Comparison of ENCODE assay signal across 26 cellular contexts in genomic region chr13:102917019-102917418, GRCh38.
DNase-seq lines count a peak whose midpoint lies in the region; ATAC-seq, FAIRE-seq and TF ChIP-seq lines count a peak whose summit lies in the region.
"Had no signal": no experiment of that assay in that cellular context is flagged by ENCODE, and none has a peak within 500 bp of the region (broad histone marks: within the 10 kb centered on the region; RNA-seq: fewer than 3 reads in every experiment).

No MANE protein-coding gene starts in this region.

- H3K4me2 ChIP-seq in mammary epithelial cell (ENCODE audit: insufficient read depth, low read depth, low read length), result no peak overlapping the region
- no peak overlapping the region for H3K4me2 ChIP-seq in GM12878 (ENCODE audit: control insufficient read depth, insufficient read depth)
- H3K4me2 ChIP-seq: BLaER1 treated with 17β-estradiol and CSF1 and Interleukin-3, amounts not matched to agents 10 nM and 100 nM had no signal

- CTCF ChIA-PET in mammary epithelial cell (lab: Charles Lee; ENCODE audit: low non-redundant PET), result no interaction called here
- CTCF ChIA-PET in MCF 10A (lab: Yijun Ruan, JAX), result interaction anchor here (0.5 to 2.8 kb wide), 16 partner anchors 10 to 1171 kb away, joined by 3 to 21 read pairs (median 3); no protein-coding TSS in a partner anchor
- CTCF ChIA-PET in GM12878 (lab: Yijun Ruan, JAX), result interaction anchor here (0.9 to 4.7 kb wide), 7 partner anchors 12 to 1126 kb away, joined by 3 to 35 read pairs (median 6); no protein-coding TSS in a partner anchor
- CTCF ChIA-PET in activated CD4-positive, alpha-beta memory T cell treated with anti-CD3 and anti-CD28 coated beads, Interleukin-2, amount 10 ng/mL, durations not matched to agents 7 days and 5 days (lab: Charles Lee), result no interaction called here

- peaks cover 30% of the 10 kb centered on the region for H3K4me1 Mint-ChIP-seq in MCF 10A (ENCODE audit: insufficient read depth, unreplicated experiment)
- no peaks in the 10 kb centered on the region for H3K4me1 Mint-ChIP-seq in activated CD4-positive, alpha-beta memory T cell treated with anti-CD3 and anti-CD28 coated beads, Interleukin-2, amount 10 ng/mL, durations not matched to agents 7 days and 5 days
- H3K4me1 Mint-ChIP-seq: CD14-positive monocyte; CD8-positive, alpha-beta memory T cell had no signal

- H3K79me2 ChIP-seq in mammary epithelial cell (ENCODE audit: insufficient read depth, low read length) (no peaks in the 10 kb centered on the region), GM12878 (ENCODE audit: control insufficient read depth, insufficient read depth, low read length) (no peaks in the 10 kb centered on the region)

- SMC1A ChIA-PET in GM12878 (lab: Charles Lee; ENCODE audit: uncharacterized antibody, unreplicated experiment), result interaction anchor here (0.6 to 6.0 kb wide), 10 partner anchors 10 to 1856 kb away, joined by 3 to 39 read pairs (median 4); no protein-coding TSS in a partner anchor

- no TSS peak for BruUV-seq in mammary epithelial cell (replicated peaks; lab: Mats Ljungman, UMichigan)
- BruUV-seq in MCF 10A (replicated peaks; lab: Mats Ljungman, UMichigan), result no TSS peak
- BruUV-seq in GM12878 (replicated peaks; lab: Mats Ljungman, UMichigan), result no TSS peak

- FAIRE-seq in GM18507 (lab: Jason Lieb, UNC), result peak; percentile 64
- no peak for FAIRE-seq in GM12878 (lab: Jason Lieb, UNC)
- FAIRE-seq: A204.1, D721Med, GM12892, GM19239, H54 had no signal

- H3K9ac ChIP-seq in mammary epithelial cell (ENCODE audit: insufficient read depth, low read length) (no peak overlapping the region), GM12878 (ENCODE audit: control insufficient read depth, insufficient read depth, low read length) (no peak overlapping the region)
- H3K9ac ChIP-seq: BLaER1 treated with 17β-estradiol and CSF1 and Interleukin-3, amounts not matched to agents 10 nM and 100 nM had no signal

- peak; percentile 7; the same call in 2 of the 3 replicates for ATAC-seq in RWPE2 (ENCODE audit: low read depth)
- no peak for ATAC-seq in GM12878

- no peak for TF ChIP-seq POLR2A in GM12878 (IDR thresholded peaks at IDR 0.05; ENCODE audit: low read depth, low read length)

- RAD21 ChIA-PET in GM12878 (lab: Charles Lee; ENCODE audit: unreplicated experiment), result interaction anchor here (1.0 to 3.9 kb wide), 7 partner anchors 10 to 234 kb away, joined by 3 to 51 read pairs (median 5); no protein-coding TSS in a partner anchor

- H3K4me3 Mint-ChIP-seq in MCF 10A (ENCODE audit: unreplicated experiment), result no peak overlapping the region
- H3K4me3 Mint-ChIP-seq in activated CD4-positive, alpha-beta memory T cell treated with anti-CD3 and anti-CD28 coated beads, Interleukin-2, amount 10 ng/mL, durations not matched to agents 7 days and 5 days, result no peak overlapping the region
- H3K4me3 Mint-ChIP-seq: CD14-positive monocyte; CD4-positive, alpha-beta T cell; CD8-positive, alpha-beta memory T cell had no signal

- H3K36me3 ChIP-seq in mammary epithelial cell (ENCODE audit: insufficient read depth, low read length), result no peaks in the 10 kb centered on the region
- H3K36me3 ChIP-seq in RWPE2 (ENCODE audit: low read depth), result no peaks in the 10 kb centered on the region
- H3K36me3 ChIP-seq in GM12878 (ENCODE audit: control insufficient read depth in 2 of 2, insufficient read depth in 2 of 2, low read length in 1 of 2), result no peaks in the 10 kb centered on the region
- H3K36me3 ChIP-seq: BE2C; BLaER1 treated with 17β-estradiol and CSF1 and Interleukin-3, amounts not matched to agents 10 nM and 100 nM; HAP-1 had no signal

- peak overlapping the region; percentile 42 for H2AFZ ChIP-seq in mammary epithelial cell (ENCODE audit: low read depth, low read length)
- H2AFZ ChIP-seq in GM12878 (ENCODE audit: control insufficient read depth, low read depth, low read length), result no peak overlapping the region

- H3K9me3 ChIP-seq in mammary epithelial cell (replicated peaks; ENCODE audit: insufficient read depth, low read length) (no peaks in the 10 kb centered on the region), RWPE2 (ENCODE audit: severe bottlenecking) (peaks cover 4% of the 10 kb centered on the region), GM12878 (replicated peaks; ENCODE audit: control insufficient read depth, insufficient read depth, low read length) (no peaks in the 10 kb centered on the region; the same call in 1 of the 3 replicates)
- H3K9me3 ChIP-seq: BE2C, HAP-1 had no signal

- H3K4me1 ChIP-seq in mammary epithelial cell (ENCODE audit: insufficient read depth, low read length) (peaks cover 41% of the 10 kb centered on the region), RWPE2 (ENCODE audit: insufficient read depth, poor library complexity, severe bottlenecking) (peaks cover 47% of the 10 kb centered on the region), GM12878 (ENCODE audit: control insufficient read depth, insufficient read depth, low read length) (no peaks in the 10 kb centered on the region)
- H3K4me1 ChIP-seq: BE2C; BLaER1 treated with 17β-estradiol and CSF1 and Interleukin-3, amounts not matched to agents 10 nM and 100 nM had no signal

- intact Hi-C loops in mammary epithelial cell (cut with micrococcal nuclease), result loop anchor here (5.0 kb wide), 1 partner anchor 410 kb away; no protein-coding TSS in a partner anchor
- intact Hi-C loops in MCF 10A (cut with micrococcal nuclease), result loop anchor here (10.0 kb wide), 1 partner anchor 968 kb away; no protein-coding TSS in a partner anchor
- intact Hi-C loops in GM12878 (cut with micrococcal nuclease; ENCODE audit: unreplicated experiment), result loop anchor here (2.0 to 10.0 kb wide), 6 partner anchors 54 to 1128 kb away; no protein-coding TSS in a partner anchor

- no peak overlapping the region for H3K27ac ChIP-seq in mammary epithelial cell (ENCODE audit: insufficient read depth, low read depth, low read length)
- peak overlapping the region; percentile 99 for H3K27ac ChIP-seq in RWPE2 (ENCODE audit: poor library complexity, severe bottlenecking)
- H3K27ac ChIP-seq in GM12878 (ENCODE audit: control insufficient read depth, insufficient read depth), result no peak overlapping the region
- H3K27ac ChIP-seq: 22Rv1; BLaER1 treated with 17β-estradiol and CSF1 and Interleukin-3, amounts not matched to agents 10 nM and 100 nM had no signal

- DNase-seq in mammary epithelial cell, result no peak
- no peak for DNase-seq in MCF 10A (ENCODE audit: unreplicated experiment)
- DNase-seq in GM18507 (ENCODE audit: extremely low spot score, insufficient read length, low read depth), result no peak
- DNase-seq in RWPE2 (ENCODE audit: low spot score), result no peak
- no peak for DNase-seq in GM12878 (ENCODE audit: low read depth, low spot score)
- no peak for DNase-seq in activated CD4-positive, alpha-beta memory T cell treated with anti-CD3 and anti-CD28 coated beads, Interleukin-2, amount 10 ng/mL, durations not matched to agents 7 days and 5 days
- no peak for DNase-seq in cortex of kidney (lab: John Stamatoyannopoulos, UW)
- no peak for DNase-seq in glomerular visceral epithelial cell (ENCODE audit: extremely low spot score)
- DNase-seq: ACHN; AML-193; BE2C; CD4-positive, alpha-beta T cell; CD8-positive, alpha-beta memory T cell; DMS 273 treated with DMSO at 0.1 percent for 48 hours; DMS79; GF-D8; GOT3 had no signal

- H3K27me3 ChIP-seq in mammary epithelial cell (ENCODE audit: insufficient read depth, low read length), result no peaks in the 10 kb centered on the region
- no peaks in the 10 kb centered on the region for H3K27me3 ChIP-seq in RWPE2 (ENCODE audit: insufficient read depth, poor library complexity, severe bottlenecking)
- H3K27me3 ChIP-seq in GM12878 (replicated peaks in 1 of 2; ENCODE audit: control insufficient read depth in 2 of 2, insufficient read depth in 2 of 2, low read length in 1 of 2), result no peaks in the 10 kb centered on the region
- H3K27me3 ChIP-seq: BLaER1 treated with 17β-estradiol and CSF1 and Interleukin-3, amounts not matched to agents 10 nM and 100 nM had no signal

- POLR2A ChIA-PET in MCF 10A (lab: Yijun Ruan, JAX), result no interaction called here
- POLR2A ChIA-PET in GM12878 (lab: Charles Lee), result no interaction called here
- POLR2A ChIA-PET in activated CD4-positive, alpha-beta memory T cell treated with anti-CD3 and anti-CD28 coated beads, Interleukin-2, amount 10 ng/mL, durations not matched to agents 7 days and 5 days (lab: Charles Lee), result no interaction called here

- H3K36me3 Mint-ChIP-seq in MCF 10A (ENCODE audit: insufficient read depth, unreplicated experiment), result peaks cover 7% of the 10 kb centered on the region
- H3K36me3 Mint-ChIP-seq in activated CD4-positive, alpha-beta memory T cell treated with anti-CD3 and anti-CD28 coated beads, Interleukin-2, amount 10 ng/mL, durations not matched to agents 7 days and 5 days (ENCODE audit: low read depth), result no peaks in the 10 kb centered on the region
- H3K36me3 Mint-ChIP-seq: CD14-positive monocyte; CD8-positive, alpha-beta memory T cell had no signal

- no peaks in the 10 kb centered on the region for H3K9me3 Mint-ChIP-seq in MCF 10A (ENCODE audit: unreplicated experiment)
- H3K9me3 Mint-ChIP-seq in activated CD4-positive, alpha-beta memory T cell treated with anti-CD3 and anti-CD28 coated beads, Interleukin-2, amount 10 ng/mL, durations not matched to agents 7 days and 5 days, result no peaks in the 10 kb centered on the region
- H3K9me3 Mint-ChIP-seq: CD4-positive, alpha-beta T cell had no signal

- TF ChIP-seq CTCF in mammary epithelial cell (conservative IDR thresholded peaks at IDR 0.05 in 1 of 2, IDR thresholded peaks at IDR 0.05 in 1 of 2; ENCODE audit: extremely low read depth in 1 of 2, insufficient read depth in 1 of 2, low read depth in 1 of 2, low read length in 2 of 2), result no peak
- TF ChIP-seq CTCF in MCF 10A (IDR thresholded peaks at IDR 0.05; ENCODE audit: unreplicated experiment), result no peak
- no peak for TF ChIP-seq CTCF in RWPE2 (IDR thresholded peaks at IDR 0.05; ENCODE audit: poor library complexity, severe bottlenecking)
- no peak for TF ChIP-seq CTCF in GM12878 (IDR thresholded peaks at IDR 0.05 in 2 of 3, conservative IDR thresholded peaks at IDR 0.05 in 1 of 3; ENCODE audit: control insufficient read depth in 2 of 3, extremely low read depth in 1 of 3, insufficient read depth in 1 of 3, low read depth in 3 of 3, low read length in 3 of 3)

- H3K27ac Mint-ChIP-seq in MCF 10A (ENCODE audit: low read depth, unreplicated experiment), result no peak overlapping the region
- no peak overlapping the region for H3K27ac Mint-ChIP-seq in activated CD4-positive, alpha-beta memory T cell treated with anti-CD3 and anti-CD28 coated beads, Interleukin-2, amount 10 ng/mL, durations not matched to agents 7 days and 5 days
- H3K27ac Mint-ChIP-seq: CD14-positive monocyte; CD4-positive, alpha-beta T cell; CD8-positive, alpha-beta memory T cell had no signal

- H4K20me1 ChIP-seq in mammary epithelial cell (ENCODE audit: insufficient read depth, low read length) (no peaks in the 10 kb centered on the region), GM12878 (ENCODE audit: control insufficient read depth, insufficient read depth) (no peaks in the 10 kb centered on the region)
- H4K20me1 ChIP-seq: BLaER1 treated with 17β-estradiol and CSF1 and Interleukin-3, amounts not matched to agents 10 nM and 100 nM had no signal

- dilution Hi-C loops in mammary epithelial cell (cut with HindIII; ENCODE audit: low sequenced_read_pairs), result no loop called here

- TF ChIP-seq EP300 in GM12878 (IDR thresholded peaks at IDR 0.05; ENCODE audit: borderline replicate concordance in 1 of 2, control insufficient read depth in 1 of 2, low read depth in 2 of 2, low read length in 2 of 2), result no peak

- no peak overlapping the region for H3K4me3 ChIP-seq in mammary epithelial cell (replicated peaks in 1 of 3; ENCODE audit: insufficient read depth in 1 of 3, low read depth in 2 of 3, low read length in 3 of 3)
- H3K4me3 ChIP-seq in RWPE2 (ENCODE audit: severe bottlenecking), result no peak overlapping the region
- H3K4me3 ChIP-seq in GM12878, result no peak overlapping the region
- H3K4me3 ChIP-seq: BLaER1 treated with 17β-estradiol and CSF1 and Interleukin-3, amounts not matched to agents 10 nM and 100 nM; HAP-1 had no signal

- no peaks in the 10 kb centered on the region for H3K27me3 Mint-ChIP-seq in MCF 10A (ENCODE audit: insufficient read depth, unreplicated experiment)
- peaks cover 28% of the 10 kb centered on the region for H3K27me3 Mint-ChIP-seq in activated CD4-positive, alpha-beta memory T cell treated with anti-CD3 and anti-CD28 coated beads, Interleukin-2, amount 10 ng/mL, durations not matched to agents 7 days and 5 days

- WGBS in mammary epithelial cell (ENCODE audit: low coverage, missing lambda C conversion rate), result 84% methylated on average over 2 of the region's 3 CpGs
- WGBS in GM12878 (ENCODE audit: insufficient coverage, insufficient replicate concordance, low lambda C conversion rate, missing lambda C conversion rate), result 34% methylated on average over 3 of the region's 3 CpGs

- no peak for TF ChIP-seq RAD21 in GM12878 (IDR thresholded peaks at IDR 0.05; ENCODE audit: insufficient read depth, low read depth, low read length)

- in situ Hi-C loops in mammary epithelial cell (cut with MboI; ENCODE audit: low sequenced_read_pairs in 2 of 2), result loop anchor here (10.0 to 25.0 kb wide), 2 partner anchors 148 to 220 kb away; partner anchors contain the start of gene SLC10A2 (in 1 of the 2)
- in situ Hi-C loops in GM12878 (cut with MboI), result loop anchor here (5.0 kb wide), 2 partner anchors 225 to 270 kb away; no protein-coding TSS in a partner anchor

Comparison
In these comparisons a context has a peak if more than half of its experiments do, and no peak if none do; other contexts are left out.
1. CTCF ChIA-PET loops: an anchor here in MCF 10A (0.5 to 2.8 kb wide) and GM12878 (0.9 to 4.7 kb wide); none called in mammary epithelial cell and activated CD4-positive, alpha-beta memory T cell treated with anti-CD3 and anti-CD28 coated beads, Interleukin-2, amount 10 ng/mL, durations not matched to agents 7 days and 5 days.